ENCODE assay signal across 1 cellular context in the genomic region with DNA sequence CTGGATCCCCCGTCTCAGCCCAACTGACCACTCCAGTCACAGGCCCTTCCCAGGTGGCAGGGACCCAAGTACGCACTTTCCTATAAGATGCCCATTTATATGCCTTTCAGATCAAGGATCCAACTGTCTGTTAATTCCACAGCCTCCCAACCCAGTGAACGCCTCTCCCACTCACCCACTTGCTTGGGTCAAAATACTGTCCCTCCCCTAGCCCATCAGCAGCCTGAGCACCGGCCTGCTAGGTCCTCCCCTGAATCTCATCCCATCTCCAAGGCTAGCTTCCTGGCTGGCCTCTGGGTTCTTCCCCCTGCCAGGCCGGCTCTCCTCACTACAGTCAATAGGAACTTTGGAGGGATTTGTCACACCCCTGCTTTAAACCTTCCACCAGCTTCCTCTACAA.
TF ChIP-seq lines count a peak whose summit lies in the region.

No MANE protein-coding gene starts in this region.

TF ChIP-seq in K562, 482 proteins besides CTCF, POLR2A, EP300 and RAD21 (continued from another document):
- TF ChIP-seq, protein P1, sequence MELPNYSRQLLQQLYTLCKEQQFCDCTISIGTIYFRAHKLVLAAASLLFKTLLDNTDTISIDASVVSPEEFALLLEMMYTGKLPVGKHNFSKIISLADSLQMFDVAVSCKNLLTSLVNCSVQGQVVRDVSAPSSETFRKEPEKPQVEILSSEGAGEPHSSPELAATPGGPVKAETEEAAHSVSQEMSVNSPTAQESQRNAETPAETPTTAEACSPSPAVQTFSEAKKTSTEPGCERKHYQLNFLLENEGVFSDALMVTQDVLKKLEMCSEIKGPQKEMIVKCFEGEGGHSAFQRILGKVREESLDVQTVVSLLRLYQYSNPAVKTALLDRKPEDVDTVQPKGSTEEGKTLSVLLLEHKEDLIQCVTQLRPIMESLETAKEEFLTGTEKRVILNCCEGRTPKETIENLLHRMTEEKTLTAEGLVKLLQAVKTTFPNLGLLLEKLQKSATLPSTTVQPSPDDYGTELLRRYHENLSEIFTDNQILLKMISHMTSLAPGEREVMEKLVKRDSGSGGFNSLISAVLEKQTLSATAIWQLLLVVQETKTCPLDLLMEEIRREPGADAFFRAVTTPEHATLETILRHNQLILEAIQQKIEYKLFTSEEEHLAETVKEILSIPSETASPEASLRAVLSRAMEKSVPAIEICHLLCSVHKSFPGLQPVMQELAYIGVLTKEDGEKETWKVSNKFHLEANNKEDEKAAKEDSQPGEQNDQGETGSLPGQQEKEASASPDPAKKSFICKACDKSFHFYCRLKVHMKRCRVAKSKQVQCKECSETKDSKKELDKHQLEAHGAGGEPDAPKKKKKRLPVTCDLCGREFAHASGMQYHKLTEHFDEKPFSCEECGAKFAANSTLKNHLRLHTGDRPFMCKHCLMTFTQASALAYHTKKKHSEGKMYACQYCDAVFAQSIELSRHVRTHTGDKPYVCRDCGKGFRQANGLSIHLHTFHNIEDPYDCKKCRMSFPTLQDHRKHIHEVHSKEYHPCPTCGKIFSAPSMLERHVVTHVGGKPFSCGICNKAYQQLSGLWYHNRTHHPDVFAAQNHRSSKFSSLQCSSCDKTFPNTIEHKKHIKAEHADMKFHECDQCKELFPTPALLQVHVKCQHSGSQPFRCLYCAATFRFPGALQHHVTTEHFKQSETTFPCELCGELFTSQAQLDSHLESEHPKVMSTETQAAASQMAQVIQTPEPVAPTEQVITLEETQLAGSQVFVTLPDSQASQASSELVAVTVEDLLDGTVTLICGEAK (IDR thresholded peaks at IDR 0.05): no peak
- TF ChIP-seq, protein P1 (CRISPR knock-in tag; IDR thresholded peaks at IDR 0.05): no peak
- TF ChIP-seq NCOR1 (IDR thresholded peaks at IDR 0.05) (no peak), ZNF282 (CRISPR knock-in tag; IDR thresholded peaks at IDR 0.05) (0 out of 2 replicates have a peak, but pooled peaks have one; percentile 54), ZNF212 (CRISPR knock-in tag; IDR thresholded peaks at IDR 0.05) (no peak)
